Comparison of ENCODE assay signal across 1 cellular context in the genomic region with DNA sequence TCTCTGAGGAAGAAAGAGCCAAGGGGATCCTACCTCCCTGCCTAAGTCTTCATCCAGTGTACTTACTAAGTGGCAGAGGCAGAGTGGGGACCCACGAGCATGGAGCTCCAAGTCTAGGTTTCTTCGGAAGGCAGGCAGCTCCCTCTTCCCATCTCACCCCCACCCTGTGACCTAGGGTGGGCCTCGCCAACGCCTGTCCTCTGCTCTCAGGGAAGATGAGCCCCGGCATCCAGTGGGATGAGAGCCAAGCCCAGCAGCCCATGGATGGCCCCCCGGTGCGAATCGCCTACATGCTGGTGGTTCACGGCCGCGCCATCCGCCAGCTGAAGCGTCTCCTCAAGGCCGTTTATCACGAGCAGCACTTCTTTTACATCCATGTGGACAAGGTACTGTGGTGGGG.
A peak's percentile ranks its signal among the peaks of the same experiment; 100 is the strongest.
TF ChIP-seq lines count a peak whose summit lies in the region.

No MANE protein-coding gene starts in this region.

TF ChIP-seq in K562, 482 proteins besides CTCF, POLR2A, EP300 and RAD21:
- no peak for TF ChIP-seq LCOR (CRISPR knock-in tag; IDR thresholded peaks at IDR 0.05)
- TF ChIP-seq ZNF239 (CRISPR knock-in tag; IDR thresholded peaks at IDR 0.05): no peak
- TF ChIP-seq PTTG1 (tag; IDR thresholded peaks at IDR 0.05; ENCODE audit: low read depth): no peak
- TF ChIP-seq, protein P1, sequence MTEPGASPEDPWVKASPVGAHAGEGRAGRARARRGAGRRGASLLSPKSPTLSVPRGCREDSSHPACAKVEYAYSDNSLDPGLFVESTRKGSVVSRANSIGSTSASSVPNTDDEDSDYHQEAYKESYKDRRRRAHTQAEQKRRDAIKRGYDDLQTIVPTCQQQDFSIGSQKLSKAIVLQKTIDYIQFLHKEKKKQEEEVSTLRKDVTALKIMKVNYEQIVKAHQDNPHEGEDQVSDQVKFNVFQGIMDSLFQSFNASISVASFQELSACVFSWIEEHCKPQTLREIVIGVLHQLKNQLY (CRISPR knock-in tag; conservative IDR thresholded peaks at IDR 0.05): no peak
- no peak for TF ChIP-seq JUN (IDR thresholded peaks at IDR 0.05; ENCODE audit: borderline replicate concordance, low read depth, low read length)
- no peak for TF ChIP-seq JUN (CRISPR knock-in tag; IDR thresholded peaks at IDR 0.05; ENCODE audit: borderline replicate concordance)
- peak; percentile 8 for TF ChIP-seq RBFOX2 (IDR thresholded peaks at IDR 0.05; ENCODE audit: low read depth, low read length)
